In genomic region chrX:2889045-2889605, GRCh38 we compare ENCODE assay signal across 9 cellular contexts. TPM values are rescaled to one million over a fixed set of nuclear protein-coding genes. Genes with fewer than 3 reads are reported as not detected.
DNase-seq lines count a peak whose midpoint lies in the region; ATAC-seq and TF ChIP-seq lines count a peak whose summit lies in the region.
"Had no signal": no experiment of that assay in that cellular context is flagged by ENCODE, and none has a peak within 500 bp of the region (broad histone marks: within the 10 kb centered on the region; RNA-seq: fewer than 3 reads in every experiment).

No MANE protein-coding gene starts in this region.

- peaks cover 26% of the 10 kb centered on the region for H3K4me1 ChIP-seq in adipocyte (ENCODE audit: control insufficient read depth, insufficient read depth, low read length)
- peaks cover 0 to 21% (median 0%) of the 10 kb centered on the region in 4 donors for H3K4me1 ChIP-seq in right lobe of liver
- H3K4me1 ChIP-seq in tibial nerve: peaks cover 0 to 4% (median 0%) of the 10 kb centered on the region in 4 donors

- 33% methylated on average over 11 of the region's 11 CpGs for WGBS in right lobe of liver (ENCODE audit: insufficient coverage, low coverage, low lambda C conversion rate, missing lambda C conversion rate)
- WGBS in tibial nerve, 2 donors: 40 to 44% methylated on average over 11 of the region's 11 CpGs

- H3K4me1 Mint-ChIP-seq in activated T-cell treated with anti-CD3 and anti-CD28 coated beads, Interleukin-2, amount 50 U/mL, for 24 hours (ENCODE audit: low read depth): peaks cover 10% of the 10 kb centered on the region

- in situ Hi-C loops in GM13976 (cut with MboI; ENCODE audit: low sequenced_read_pairs, unreplicated experiment): no loop called here

- H3K27me3 Mint-ChIP-seq in activated T-cell treated with anti-CD3 and anti-CD28 coated beads, Interleukin-2, amount 50 U/mL, for 24 hours: peaks cover 33% of the 10 kb centered on the region

- intact Hi-C loops in right lobe of liver (cut with DNase I): no loop called here

- H3K27ac ChIP-seq in right lobe of liver: peak overlapping the region in 1 of 3 donors; percentile 4
- H3K27ac ChIP-seq in tibial nerve: no peak overlapping the region
- H3K27ac ChIP-seq: C4-2B had no signal

- H3K9ac ChIP-seq in adipocyte (ENCODE audit: low read length): peak overlapping the region; percentile 78

- H3K36me3 ChIP-seq in adipocyte (ENCODE audit: control insufficient read depth, insufficient read depth, low read length, severe bottlenecking) (peaks cover under 1% of the 10 kb centered on the region), right lobe of liver (no peaks in the 10 kb centered on the region), tibial nerve (no peaks in the 10 kb centered on the region)

- ATAC-seq in right lobe of liver: peak; percentile 48 to 51 (median 50)

- H3K4me3 ChIP-seq in adipocyte (ENCODE audit: low read length) (peak overlapping the region; percentile 80), right lobe of liver (peak overlapping the region; percentile 43 to 54 (median 46)), tibial nerve (peak overlapping the region; percentile 36 to 47 (median 41))

- TF ChIP-seq POLR2A in right lobe of liver (IDR thresholded peaks at IDR 0.05): no peak
- no peak for TF ChIP-seq POLR2A in tibial nerve (IDR thresholded peaks at IDR 0.05)

- H3K4me3 Mint-ChIP-seq in activated T-cell treated with anti-CD3 and anti-CD28 coated beads, Interleukin-2, amount 50 U/mL, for 24 hours: peak overlapping the region; percentile 65

- no peak for TF ChIP-seq CTCF in right lobe of liver (IDR thresholded peaks at IDR 0.05)
- no peak for TF ChIP-seq CTCF in tibial nerve (IDR thresholded peaks at IDR 0.05)
- no peak for TF ChIP-seq CTCF in GM13976 (IDR thresholded peaks at IDR 0.05; ENCODE audit: borderline replicate concordance, control extremely low read depth, extremely low read depth, insufficient read depth, missing control alignments)

- no peak overlapping the region for H3K27ac Mint-ChIP-seq in activated T-cell treated with anti-CD3 and anti-CD28 coated beads, Interleukin-2, amount 50 U/mL, for 24 hours

- H3K9me3 ChIP-seq in adipocyte (ENCODE audit: control insufficient read depth, low read length): no peaks in the 10 kb centered on the region
- no peaks in the 10 kb centered on the region for H3K9me3 ChIP-seq in right lobe of liver
- H3K9me3 ChIP-seq in tibial nerve: no peaks in the 10 kb centered on the region

- H3K36me3 Mint-ChIP-seq in activated T-cell treated with anti-CD3 and anti-CD28 coated beads, Interleukin-2, amount 50 U/mL, for 24 hours (ENCODE audit: low read depth): no peaks in the 10 kb centered on the region

- DNase-seq in activated T-cell treated with anti-CD3 and anti-CD28 coated beads, Interleukin-2, amount 50 U/mL, for 24 hours: no peak
- DNase-seq in activated T-cell treated with anti-CD3 and anti-CD28 coated beads for 4 hours: no peak
- peak; percentile 23 for DNase-seq in adipocyte (ENCODE audit: low read depth)
- no peak for DNase-seq in right lobe of liver
- DNase-seq in tibial nerve (ENCODE audit: low spot score in 2 of 2): no peak
- no peak for DNase-seq in glomerular visceral epithelial cell (ENCODE audit: extremely low spot score)
- no peak for DNase-seq in activated effector memory CD4-positive, alpha-beta T cell treated with Interleukin-2 at 50 U/mL for 16 hours
- DNase-seq in GM13976 (ENCODE audit: low spot score): no peak

- no peaks in the 10 kb centered on the region for H3K9me3 Mint-ChIP-seq in activated T-cell treated with anti-CD3 and anti-CD28 coated beads, Interleukin-2, amount 50 U/mL, for 24 hours

- TF ChIP-seq EP300 in tibial nerve (IDR thresholded peaks at IDR 0.05): no peak

- H3K27me3 ChIP-seq in adipocyte (replicated peaks; ENCODE audit: control insufficient read depth, insufficient read depth, low read length): peaks cover 2% of the 10 kb centered on the region
- no peaks in the 10 kb centered on the region for H3K27me3 ChIP-seq in right lobe of liver
- no peaks in the 10 kb centered on the region for H3K27me3 ChIP-seq in tibial nerve

RNA-seq across cellular contexts. Expression of gene ARSD, which starts 40.0 kb away (rescaled TPM):
- total RNA-seq in right lobe of liver (10 to 100 TPM; 26.2 to 76.0 (median 34.2) TPM), tibial nerve (10 to 100 TPM; 17.1 to 28.6 (median 26.0) TPM)
